ENCODE assay signal across 20 cellular contexts in the genomic region with DNA sequence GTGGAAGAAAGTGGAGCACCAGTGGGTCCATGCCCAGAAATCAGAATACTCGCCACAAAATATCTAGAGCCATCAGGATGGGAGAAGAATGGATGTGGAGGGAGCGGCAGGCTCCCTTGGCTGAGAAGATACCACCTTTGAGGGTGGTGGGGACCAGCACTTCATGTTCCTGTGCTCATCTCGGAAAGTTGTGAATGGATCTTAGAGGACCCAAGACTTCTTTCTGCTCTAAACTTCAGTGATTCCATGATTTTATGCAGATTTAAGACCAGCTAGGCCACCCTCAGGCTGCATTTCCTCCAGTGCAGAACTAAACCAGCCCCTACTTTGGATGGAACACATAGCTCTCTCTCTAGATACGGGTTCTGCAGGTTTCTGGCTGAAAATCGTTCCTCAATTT.
DNase-seq lines count a peak whose midpoint lies in the region; ATAC-seq, FAIRE-seq and TF ChIP-seq lines count a peak whose summit lies in the region.
"Had no signal": no experiment of that assay in that cellular context is flagged by ENCODE, and none has a peak within 500 bp of the region (broad histone marks: within the 10 kb centered on the region; RNA-seq: fewer than 3 reads in every experiment).

No MANE protein-coding gene starts in this region.

- no peaks in the 10 kb centered on the region for H3K36me3 ChIP-seq in K562 (ENCODE audit: control insufficient read depth, insufficient read depth, low read length)
- H3K36me3 ChIP-seq in osteoblast (ENCODE audit: insufficient read depth, low read length) = no peaks in the 10 kb centered on the region
- H3K36me3 ChIP-seq: BLaER1 treated with 17β-estradiol and CSF1 and Interleukin-3, amounts not matched to agents 10 nM and 100 nM had no signal

- DNase-seq in ELF-1 (ENCODE audit: low read depth, low spot score) (peak; percentile 28), K562 (ENCODE audit: extremely low read depth in 1 of 4, low spot score in 3 of 4) (no peak), osteoblast (ENCODE audit: insufficient read length, low spot score, missing footprints) (peak; percentile 39), sciatic nerve (ENCODE audit: low spot score) (no peak)
- DNase-seq: AML-193; Caco-2; Calu3; CD4-positive, alpha-beta T cell; CD8-positive, alpha-beta T cell; DMS79 treated with DMSO at 0.1 percent for 48 hours; GDM1 had no signal

- in situ Hi-C loops in K562 (cut with MboI) = no loop called here

- BruUV-seq in K562 (replicated peaks; lab: Mats Ljungman, UMichigan) = no TSS peak

- POLR2A ChIA-PET in K562 (lab: Yijun Ruan, JAX) = interaction anchor here (1.1 to 1.5 kb wide), 2 partner anchors 14 to 17 kb away, joined by 3 read pairs; no protein-coding TSS in a partner anchor

- H3K9me1 ChIP-seq in K562 (ENCODE audit: control insufficient read depth, insufficient read depth, low read length) = no peaks in the 10 kb centered on the region

- H3K4me1 ChIP-seq in K562 (replicated peaks in 1 of 2; ENCODE audit: control insufficient read depth in 2 of 2, insufficient read depth in 2 of 2, low read length in 2 of 2) (no peaks in the 10 kb centered on the region), osteoblast (ENCODE audit: insufficient read depth, low read length) (peaks cover 9% of the 10 kb centered on the region)
- H3K4me1 ChIP-seq: A549; BLaER1 treated with 17β-estradiol and CSF1 and Interleukin-3, amounts not matched to agents 10 nM and 100 nM; Caco-2 had no signal

- H2AFZ ChIP-seq in K562 (ENCODE audit: low read depth, low read length) (no peak overlapping the region), osteoblast (ENCODE audit: low read length) (no peak overlapping the region)

- H3K27ac ChIP-seq in K562 (ENCODE audit: extremely low read depth, low read depth, low read length) (no peak overlapping the region), osteoblast (ENCODE audit: low read depth, low read length) (no peak overlapping the region)
- H3K27ac ChIP-seq: 22Rv1; A549; BLaER1 treated with 17β-estradiol and CSF1 and Interleukin-3, amounts not matched to agents 10 nM and 100 nM; C4-2B had no signal

- TF ChIP-seq CTCF in K562 (IDR thresholded peaks at IDR 0.05 in 2 of 3, conservative IDR thresholded peaks at IDR 0.05 in 1 of 3; ENCODE audit: insufficient read depth in 2 of 3, low read depth in 1 of 3, low read length in 3 of 3) (no peak), osteoblast (IDR thresholded peaks at IDR 0.05; ENCODE audit: extremely low read depth, low read depth, low read length) (no peak)

- H3K9me3 ChIP-seq in K562 (replicated peaks; ENCODE audit: control insufficient read depth, insufficient read depth, low read depth, low read length) (no peaks in the 10 kb centered on the region), osteoblast (ENCODE audit: low read depth, low read length) (no peaks in the 10 kb centered on the region)
- H3K9me3 ChIP-seq: A549; BLaER1 treated with 17β-estradiol and CSF1 and Interleukin-3, amounts not matched to agents 10 nM and 100 nM; Caco-2 had no signal

- WGBS in K562 (ENCODE audit: insufficient coverage, low coverage, missing lambda C conversion rate) = 0% methylated on average over 5 of the region's 5 CpGs

- no peak for TF ChIP-seq RAD21 in K562 (CRISPR knock-in tag; conservative IDR thresholded peaks at IDR 0.05 in 1 of 2, IDR thresholded peaks at IDR 0.05 in 1 of 2)

- CTCF ChIA-PET in K562 (lab: Yijun Ruan, JAX; ENCODE audit: low intra/inter-chr PET ratio) = no interaction called here

- no peak for TF ChIP-seq EP300 in K562 (IDR thresholded peaks at IDR 0.05; ENCODE audit: low read length)

- H3K79me2 ChIP-seq in K562 (ENCODE audit: control insufficient read depth, insufficient read depth, low read length) (no peaks in the 10 kb centered on the region), osteoblast (ENCODE audit: insufficient read depth, low read length) (no peaks in the 10 kb centered on the region)

- no peak for FAIRE-seq in K562 (lab: Jason Lieb, UNC)
- FAIRE-seq: A549, D721Med, GM12878, GM12892, GM18507 had no signal

- intact Hi-C loops in K562 (cut with micrococcal nuclease) = no loop called here
- intact Hi-C loops in sciatic nerve (cut with DNase I) = no loop called here

- no peak overlapping the region for H3K9ac ChIP-seq in K562 (ENCODE audit: insufficient read depth in 1 of 2, low read depth in 2 of 2, low read length in 2 of 2)
- H3K9ac ChIP-seq: BLaER1 treated with 17β-estradiol and CSF1 and Interleukin-3, amounts not matched to agents 10 nM and 100 nM had no signal

- ATAC-seq in K562 (no peak), sciatic nerve (no peak), GM19455 (IDR thresholded peaks at IDR 0.05; ENCODE audit: unreplicated experiment) (no peak)
- ATAC-seq: A549; CD8-positive, alpha-beta T cell; GM12878 had no signal

- TF ChIP-seq POLR2A in K562 (conservative IDR thresholded peaks at IDR 0.05) = no peak

- H3K4me3 ChIP-seq in K562 (no peak overlapping the region), osteoblast (ENCODE audit: insufficient read depth, low read length) (no peak overlapping the region)
- H3K4me3 ChIP-seq: A549; BLaER1 treated with 17β-estradiol and CSF1 and Interleukin-3, amounts not matched to agents 10 nM and 100 nM; GM12878 had no signal

- H4K20me1 ChIP-seq in K562 (replicated peaks; ENCODE audit: control insufficient read depth, insufficient read depth, low read length) = no peaks in the 10 kb centered on the region
- no peaks in the 10 kb centered on the region for H4K20me1 ChIP-seq in osteoblast (ENCODE audit: insufficient read depth, low read length)
- H4K20me1 ChIP-seq: BLaER1 treated with 17β-estradiol and CSF1 and Interleukin-3, amounts not matched to agents 10 nM and 100 nM had no signal

- H3K4me2 ChIP-seq in K562 (ENCODE audit: insufficient read depth, low read length) = no peak overlapping the region
- no peak overlapping the region for H3K4me2 ChIP-seq in osteoblast (ENCODE audit: insufficient read depth, low read length)
- H3K4me2 ChIP-seq: A549; BLaER1 treated with 17β-estradiol and CSF1 and Interleukin-3, amounts not matched to agents 10 nM and 100 nM had no signal

- H3K27me3 ChIP-seq in K562 (ENCODE audit: control insufficient read depth in 2 of 2, insufficient read depth in 2 of 2, low read length in 2 of 2) (peaks cover 11 to 34% of the 10 kb centered on the region in 2 experiments), osteoblast (ENCODE audit: insufficient read depth, low read length) (peaks cover 15% of the 10 kb centered on the region)
- H3K27me3 ChIP-seq: BLaER1 treated with 17β-estradiol and CSF1 and Interleukin-3, amounts not matched to agents 10 nM and 100 nM had no signal

TF ChIP-seq in K562, 482 proteins besides CTCF, POLR2A, EP300 and RAD21 (continues in another document):
- TF ChIP-seq JUND (IDR thresholded peaks at IDR 0.05; ENCODE audit: borderline replicate concordance, low read depth, low read length) (no peak), JUND (tag; IDR thresholded peaks at IDR 0.05; ENCODE audit: borderline replicate concordance, low read depth, low read length) (no peak), TCF7 (IDR thresholded peaks at IDR 0.05; ENCODE audit: borderline replicate concordance) (no peak)
- TF ChIP-seq, protein P1, sequence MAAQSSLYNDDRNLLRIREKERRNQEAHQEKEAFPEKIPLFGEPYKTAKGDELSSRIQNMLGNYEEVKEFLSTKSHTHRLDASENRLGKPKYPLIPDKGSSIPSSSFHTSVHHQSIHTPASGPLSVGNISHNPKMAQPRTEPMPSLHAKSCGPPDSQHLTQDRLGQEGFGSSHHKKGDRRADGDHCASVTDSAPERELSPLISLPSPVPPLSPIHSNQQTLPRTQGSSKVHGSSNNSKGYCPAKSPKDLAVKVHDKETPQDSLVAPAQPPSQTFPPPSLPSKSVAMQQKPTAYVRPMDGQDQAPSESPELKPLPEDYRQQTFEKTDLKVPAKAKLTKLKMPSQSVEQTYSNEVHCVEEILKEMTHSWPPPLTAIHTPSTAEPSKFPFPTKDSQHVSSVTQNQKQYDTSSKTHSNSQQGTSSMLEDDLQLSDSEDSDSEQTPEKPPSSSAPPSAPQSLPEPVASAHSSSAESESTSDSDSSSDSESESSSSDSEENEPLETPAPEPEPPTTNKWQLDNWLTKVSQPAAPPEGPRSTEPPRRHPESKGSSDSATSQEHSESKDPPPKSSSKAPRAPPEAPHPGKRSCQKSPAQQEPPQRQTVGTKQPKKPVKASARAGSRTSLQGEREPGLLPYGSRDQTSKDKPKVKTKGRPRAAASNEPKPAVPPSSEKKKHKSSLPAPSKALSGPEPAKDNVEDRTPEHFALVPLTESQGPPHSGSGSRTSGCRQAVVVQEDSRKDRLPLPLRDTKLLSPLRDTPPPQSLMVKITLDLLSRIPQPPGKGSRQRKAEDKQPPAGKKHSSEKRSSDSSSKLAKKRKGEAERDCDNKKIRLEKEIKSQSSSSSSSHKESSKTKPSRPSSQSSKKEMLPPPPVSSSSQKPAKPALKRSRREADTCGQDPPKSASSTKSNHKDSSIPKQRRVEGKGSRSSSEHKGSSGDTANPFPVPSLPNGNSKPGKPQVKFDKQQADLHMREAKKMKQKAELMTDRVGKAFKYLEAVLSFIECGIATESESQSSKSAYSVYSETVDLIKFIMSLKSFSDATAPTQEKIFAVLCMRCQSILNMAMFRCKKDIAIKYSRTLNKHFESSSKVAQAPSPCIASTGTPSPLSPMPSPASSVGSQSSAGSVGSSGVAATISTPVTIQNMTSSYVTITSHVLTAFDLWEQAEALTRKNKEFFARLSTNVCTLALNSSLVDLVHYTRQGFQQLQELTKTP (IDR thresholded peaks at IDR 0.05; ENCODE audit: low read depth in 1 of 2, partially characterized antibody in 2 of 2) = no peak

Comparison
In these comparisons a context has a peak if more than half of its experiments do, and no peak if none do; other contexts are left out.
1. DNase-seq: peak in ELF-1 (single experiment) and osteoblast (single experiment); none in K562 (0 of 4) and sciatic nerve (single experiment).